In the genomic region with DNA sequence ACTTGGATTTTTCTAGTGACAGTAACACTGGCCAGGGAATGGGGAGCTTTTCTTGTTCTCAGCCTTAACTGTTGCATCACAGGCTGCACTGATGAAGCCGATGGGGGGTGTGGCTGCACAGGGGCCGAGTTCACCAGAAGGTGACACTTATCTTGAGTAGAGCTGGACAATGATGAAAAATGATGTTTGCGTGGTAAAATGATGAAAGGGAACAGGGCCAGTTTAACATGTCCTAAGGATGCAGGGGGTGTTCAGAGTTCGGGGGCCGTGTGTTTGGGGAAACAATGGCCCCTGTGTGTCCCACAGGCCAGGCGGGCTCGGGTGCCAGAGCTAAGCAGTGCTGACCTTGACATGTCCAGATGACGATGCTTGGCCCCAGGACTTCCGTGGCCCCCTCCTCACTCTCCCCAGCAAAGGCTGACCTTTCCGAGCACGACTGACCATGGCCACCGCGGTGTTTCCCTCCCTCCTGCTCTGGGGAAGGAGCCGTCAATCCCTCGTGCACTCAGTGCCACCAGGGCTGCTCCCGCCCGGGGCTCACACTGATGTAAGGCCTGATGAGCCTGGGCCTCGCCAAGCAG, we compare ENCODE assay signal across 1 cellular context.
TF ChIP-seq lines count a peak whose summit lies in the region.

No MANE protein-coding gene starts in this region.

TF ChIP-seq in HepG2, 621 proteins besides CTCF, POLR2A, EP300 and RAD21 (continued from another document and continues in another):
- TF ChIP-seq, protein P1, sequence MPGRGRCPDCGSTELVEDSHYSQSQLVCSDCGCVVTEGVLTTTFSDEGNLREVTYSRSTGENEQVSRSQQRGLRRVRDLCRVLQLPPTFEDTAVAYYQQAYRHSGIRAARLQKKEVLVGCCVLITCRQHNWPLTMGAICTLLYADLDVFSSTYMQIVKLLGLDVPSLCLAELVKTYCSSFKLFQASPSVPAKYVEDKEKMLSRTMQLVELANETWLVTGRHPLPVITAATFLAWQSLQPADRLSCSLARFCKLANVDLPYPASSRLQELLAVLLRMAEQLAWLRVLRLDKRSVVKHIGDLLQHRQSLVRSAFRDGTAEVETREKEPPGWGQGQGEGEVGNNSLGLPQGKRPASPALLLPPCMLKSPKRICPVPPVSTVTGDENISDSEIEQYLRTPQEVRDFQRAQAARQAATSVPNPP (CRISPR knock-in tag; IDR thresholded peaks at IDR 0.05): no peak
- TF ChIP-seq, protein P2, sequence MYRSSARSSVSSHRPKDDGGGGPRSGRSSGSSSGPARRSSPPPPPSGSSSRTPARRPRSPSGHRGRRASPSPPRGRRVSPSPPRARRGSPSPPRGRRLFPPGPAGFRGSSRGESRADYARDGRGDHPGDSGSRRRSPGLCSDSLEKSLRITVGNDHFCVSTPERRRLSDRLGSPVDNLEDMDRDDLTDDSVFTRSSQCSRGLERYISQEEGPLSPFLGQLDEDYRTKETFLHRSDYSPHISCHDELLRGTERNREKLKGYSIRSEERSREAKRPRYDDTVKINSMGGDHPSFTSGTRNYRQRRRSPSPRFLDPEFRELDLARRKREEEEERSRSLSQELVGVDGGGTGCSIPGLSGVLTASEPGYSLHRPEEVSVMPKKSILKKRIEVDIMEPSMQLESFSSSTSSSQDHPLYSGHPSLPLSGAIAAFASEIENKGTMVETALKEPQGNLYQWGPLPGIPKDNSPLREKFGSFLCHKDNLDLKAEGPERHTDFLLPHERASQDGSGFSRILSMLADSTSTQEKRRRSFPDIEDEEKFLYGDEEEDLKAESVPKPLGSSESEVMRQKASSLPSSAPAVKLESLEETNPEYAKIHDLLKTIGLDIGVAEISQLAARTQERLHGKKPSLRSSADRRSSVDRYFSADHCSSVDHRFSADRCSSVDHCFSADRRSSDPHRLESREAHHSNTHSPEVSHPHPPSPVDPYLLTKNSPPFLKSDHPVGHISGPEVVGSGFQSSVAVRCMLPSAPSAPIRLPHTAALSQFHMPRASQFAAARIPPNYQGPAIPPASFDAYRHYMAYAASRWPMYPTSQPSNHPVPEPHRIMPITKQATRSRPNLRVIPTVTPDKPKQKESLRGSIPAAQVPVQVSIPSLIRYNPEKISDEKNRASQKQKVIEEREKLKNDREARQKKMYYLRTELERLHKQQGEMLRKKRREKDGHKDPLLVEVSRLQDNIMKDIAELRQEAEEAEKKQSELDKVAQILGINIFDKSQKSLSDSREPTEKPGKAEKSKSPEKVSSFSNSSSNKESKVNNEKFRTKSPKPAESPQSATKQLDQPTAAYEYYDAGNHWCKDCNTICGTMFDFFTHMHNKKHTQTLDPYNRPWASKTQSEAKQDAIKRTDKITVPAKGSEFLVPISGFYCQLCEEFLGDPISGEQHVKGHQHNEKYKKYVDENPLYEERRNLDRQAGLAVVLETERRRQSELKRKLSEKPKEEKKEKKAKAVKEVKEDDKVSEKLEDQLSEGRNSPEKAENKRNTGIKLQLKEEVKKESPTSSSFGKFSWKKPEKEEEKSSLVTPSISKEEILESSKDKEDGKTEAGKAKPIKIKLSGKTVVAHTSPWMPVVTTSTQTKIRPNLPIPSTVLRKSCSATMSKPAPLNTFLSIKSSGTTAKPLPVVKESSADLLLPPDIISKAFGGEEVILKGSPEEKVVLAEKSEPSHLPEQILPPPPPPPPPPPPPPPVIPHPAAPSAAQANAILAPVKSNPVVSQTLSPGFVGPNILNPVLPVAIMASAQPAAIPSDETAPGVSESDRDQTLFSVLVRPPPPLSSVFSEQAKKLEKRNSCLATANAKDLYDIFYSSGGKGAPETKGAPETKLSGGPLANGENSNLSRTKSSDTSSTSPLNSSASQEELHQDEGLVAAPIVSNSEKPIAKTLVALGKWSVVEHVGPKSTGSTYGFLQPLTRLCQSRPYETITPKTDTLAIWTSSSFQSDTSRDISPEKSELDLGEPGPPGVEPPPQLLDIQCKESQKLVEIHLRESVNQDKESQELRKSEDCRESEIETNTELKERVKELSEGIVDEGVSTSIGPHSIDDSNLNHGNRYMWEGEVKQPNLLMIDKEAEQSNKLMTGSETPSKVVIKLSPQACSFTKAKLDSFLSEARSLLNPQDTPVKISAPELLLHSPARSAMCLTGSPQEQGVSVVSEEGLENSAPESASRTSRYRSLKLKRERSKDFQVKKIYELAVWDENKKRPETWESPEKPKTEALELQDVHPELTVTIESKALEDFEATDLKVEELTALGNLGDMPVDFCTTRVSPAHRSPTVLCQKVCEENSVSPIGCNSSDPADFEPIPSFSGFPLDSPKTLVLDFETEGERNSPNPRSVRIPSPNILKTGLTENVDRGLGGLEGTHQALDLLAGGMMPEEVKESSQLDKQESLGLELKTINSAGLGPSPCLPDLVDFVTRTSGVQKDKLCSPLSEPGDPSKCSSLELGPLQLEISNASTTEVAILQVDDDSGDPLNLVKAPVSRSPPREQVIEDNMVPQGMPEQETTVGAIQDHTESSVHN (CRISPR knock-in tag; IDR thresholded peaks at IDR 0.05): 0 out of 2 replicates have a peak, but pooled peaks have one; percentile 33
- TF ChIP-seq, protein P3, sequence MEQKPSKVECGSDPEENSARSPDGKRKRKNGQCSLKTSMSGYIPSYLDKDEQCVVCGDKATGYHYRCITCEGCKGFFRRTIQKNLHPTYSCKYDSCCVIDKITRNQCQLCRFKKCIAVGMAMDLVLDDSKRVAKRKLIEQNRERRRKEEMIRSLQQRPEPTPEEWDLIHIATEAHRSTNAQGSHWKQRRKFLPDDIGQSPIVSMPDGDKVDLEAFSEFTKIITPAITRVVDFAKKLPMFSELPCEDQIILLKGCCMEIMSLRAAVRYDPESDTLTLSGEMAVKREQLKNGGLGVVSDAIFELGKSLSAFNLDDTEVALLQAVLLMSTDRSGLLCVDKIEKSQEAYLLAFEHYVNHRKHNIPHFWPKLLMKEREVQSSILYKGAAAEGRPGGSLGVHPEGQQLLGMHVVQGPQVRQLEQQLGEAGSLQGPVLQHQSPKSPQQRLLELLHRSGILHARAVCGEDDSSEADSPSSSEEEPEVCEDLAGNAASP (CRISPR knock-in tag; IDR thresholded peaks at IDR 0.05; ENCODE audit: borderline replicate concordance): peak; percentile 52; the same call in 1 of the 2 replicates
- peak; percentile 50 for TF ChIP-seq SPEN (CRISPR knock-in tag; IDR thresholded peaks at IDR 0.05; ENCODE audit: low read depth)
- no peak for TF ChIP-seq ZBTB39 (CRISPR knock-in tag; IDR thresholded peaks at IDR 0.05)
- TF ChIP-seq ZNF431 (CRISPR knock-in tag; IDR thresholded peaks at IDR 0.05; ENCODE audit: borderline replicate concordance, low read depth): no peak
- TF ChIP-seq ZNF17 (CRISPR knock-in tag; IDR thresholded peaks at IDR 0.05): no peak
- no peak for TF ChIP-seq YY1 (IDR thresholded peaks at IDR 0.05; ENCODE audit: insufficient read depth, insufficient replicate concordance, low read depth, low read length)
- TF ChIP-seq, protein P4, sequence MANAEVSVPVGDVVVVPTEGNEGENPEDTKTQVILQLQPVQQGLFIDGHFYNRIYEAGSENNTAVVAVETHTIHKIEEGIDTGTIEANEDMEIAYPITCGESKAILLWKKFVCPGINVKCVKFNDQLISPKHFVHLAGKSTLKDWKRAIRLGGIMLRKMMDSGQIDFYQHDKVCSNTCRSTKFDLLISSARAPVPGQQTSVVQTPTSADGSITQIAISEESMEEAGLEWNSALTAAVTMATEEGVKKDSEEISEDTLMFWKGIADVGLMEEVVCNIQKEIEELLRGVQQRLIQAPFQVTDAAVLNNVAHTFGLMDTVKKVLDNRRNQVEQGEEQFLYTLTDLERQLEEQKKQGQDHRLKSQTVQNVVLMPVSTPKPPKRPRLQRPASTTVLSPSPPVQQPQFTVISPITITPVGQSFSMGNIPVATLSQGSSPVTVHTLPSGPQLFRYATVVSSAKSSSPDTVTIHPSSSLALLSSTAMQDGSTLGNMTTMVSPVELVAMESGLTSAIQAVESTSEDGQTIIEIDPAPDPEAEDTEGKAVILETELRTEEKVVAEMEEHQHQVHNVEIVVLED (CRISPR knock-in tag; IDR thresholded peaks at IDR 0.05; ENCODE audit: borderline replicate concordance): no peak
- no peak for TF ChIP-seq ARNT (IDR thresholded peaks at IDR 0.05)
- TF ChIP-seq, protein P5, sequence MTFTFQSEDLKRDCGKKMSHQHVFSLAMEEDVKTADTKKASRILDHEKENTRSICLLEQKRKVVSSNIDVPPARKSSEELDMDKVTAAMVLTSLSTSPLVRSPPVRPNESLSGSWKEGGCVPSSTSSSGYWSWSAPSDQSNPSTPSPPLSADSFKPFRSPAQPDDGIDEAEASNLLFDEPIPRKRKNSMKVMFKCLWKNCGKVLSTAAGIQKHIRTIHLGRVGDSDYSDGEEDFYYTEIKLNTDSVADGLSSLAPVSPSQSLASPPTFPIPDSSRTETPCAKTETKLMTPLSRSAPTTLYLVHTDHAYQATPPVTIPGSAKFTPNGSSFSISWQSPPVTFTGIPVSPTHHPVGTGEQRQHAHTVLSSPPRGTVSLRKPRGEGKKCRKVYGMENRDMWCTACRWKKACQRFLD (CRISPR knock-in tag; IDR thresholded peaks at IDR 0.05; ENCODE audit: borderline replicate concordance): no peak
- no peak for TF ChIP-seq SNAI1 (CRISPR knock-in tag; IDR thresholded peaks at IDR 0.05; ENCODE audit: borderline replicate concordance)
- peak; percentile 21; the same call in 1 of the 2 replicates for TF ChIP-seq GATAD1 (CRISPR knock-in tag; IDR thresholded peaks at IDR 0.05)
- TF ChIP-seq SIX1 (CRISPR knock-in tag; IDR thresholded peaks at IDR 0.05; ENCODE audit: borderline replicate concordance): peak; percentile 97
- no peak for TF ChIP-seq XRCC5 (optimal IDR thresholded peaks at IDR 0.05; ENCODE audit: low read length)
- TF ChIP-seq ZEB1 (IDR thresholded peaks at IDR 0.05; ENCODE audit: insufficient replicate concordance, low read depth): no peak
- 0 out of 2 replicates have a peak, but pooled peaks have one; percentile 50 for TF ChIP-seq ERF (CRISPR knock-in tag; IDR thresholded peaks at IDR 0.05)
- 0 out of 2 replicates have a peak, but pooled peaks have one; percentile 37 for TF ChIP-seq NRL (CRISPR knock-in tag; IDR thresholded peaks at IDR 0.05; ENCODE audit: borderline replicate concordance)
- TF ChIP-seq, protein P6, sequence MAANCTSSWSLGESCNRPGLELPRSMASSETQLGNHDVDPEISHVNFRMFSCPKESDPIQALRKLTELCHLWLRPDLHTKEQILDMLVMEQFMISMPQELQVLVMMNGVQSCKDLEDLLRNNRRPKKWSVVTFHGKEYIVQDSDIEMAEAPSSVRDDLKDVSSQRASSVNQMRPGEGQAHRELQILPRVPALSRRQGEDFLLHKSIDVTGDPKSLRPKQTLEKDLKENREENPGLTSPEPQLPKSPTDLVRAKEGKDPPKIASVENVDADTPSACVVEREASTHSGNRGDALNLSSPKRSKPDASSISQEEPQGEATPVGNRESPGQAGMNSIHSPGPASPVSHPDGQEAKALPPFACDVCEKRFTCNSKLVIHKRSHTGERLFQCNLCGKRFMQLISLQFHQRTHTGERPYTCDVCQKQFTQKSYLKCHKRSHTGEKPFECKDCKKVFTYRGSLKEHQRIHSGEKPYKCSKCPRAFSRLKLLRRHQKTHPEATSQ (CRISPR knock-in tag; IDR thresholded peaks at IDR 0.05; ENCODE audit: borderline replicate concordance): no peak
- TF ChIP-seq RORA (CRISPR knock-in tag; IDR thresholded peaks at IDR 0.05): no peak
- no peak for TF ChIP-seq USF2 (IDR thresholded peaks at IDR 0.05; ENCODE audit: low read depth, low read length)
- no peak for TF ChIP-seq USF2 (CRISPR knock-in tag; IDR thresholded peaks at IDR 0.05; ENCODE audit: borderline replicate concordance)
- TF ChIP-seq KLF13 (CRISPR knock-in tag; IDR thresholded peaks at IDR 0.05): no peak
- no peak for TF ChIP-seq ATRX (CRISPR knock-in tag; IDR thresholded peaks at IDR 0.05; ENCODE audit: borderline replicate concordance)
- peak; percentile 46 for TF ChIP-seq ZBTB25 (CRISPR knock-in tag; IDR thresholded peaks at IDR 0.05)
